8 cellular contexts compared by ENCODE assay signal in the genomic region with DNA sequence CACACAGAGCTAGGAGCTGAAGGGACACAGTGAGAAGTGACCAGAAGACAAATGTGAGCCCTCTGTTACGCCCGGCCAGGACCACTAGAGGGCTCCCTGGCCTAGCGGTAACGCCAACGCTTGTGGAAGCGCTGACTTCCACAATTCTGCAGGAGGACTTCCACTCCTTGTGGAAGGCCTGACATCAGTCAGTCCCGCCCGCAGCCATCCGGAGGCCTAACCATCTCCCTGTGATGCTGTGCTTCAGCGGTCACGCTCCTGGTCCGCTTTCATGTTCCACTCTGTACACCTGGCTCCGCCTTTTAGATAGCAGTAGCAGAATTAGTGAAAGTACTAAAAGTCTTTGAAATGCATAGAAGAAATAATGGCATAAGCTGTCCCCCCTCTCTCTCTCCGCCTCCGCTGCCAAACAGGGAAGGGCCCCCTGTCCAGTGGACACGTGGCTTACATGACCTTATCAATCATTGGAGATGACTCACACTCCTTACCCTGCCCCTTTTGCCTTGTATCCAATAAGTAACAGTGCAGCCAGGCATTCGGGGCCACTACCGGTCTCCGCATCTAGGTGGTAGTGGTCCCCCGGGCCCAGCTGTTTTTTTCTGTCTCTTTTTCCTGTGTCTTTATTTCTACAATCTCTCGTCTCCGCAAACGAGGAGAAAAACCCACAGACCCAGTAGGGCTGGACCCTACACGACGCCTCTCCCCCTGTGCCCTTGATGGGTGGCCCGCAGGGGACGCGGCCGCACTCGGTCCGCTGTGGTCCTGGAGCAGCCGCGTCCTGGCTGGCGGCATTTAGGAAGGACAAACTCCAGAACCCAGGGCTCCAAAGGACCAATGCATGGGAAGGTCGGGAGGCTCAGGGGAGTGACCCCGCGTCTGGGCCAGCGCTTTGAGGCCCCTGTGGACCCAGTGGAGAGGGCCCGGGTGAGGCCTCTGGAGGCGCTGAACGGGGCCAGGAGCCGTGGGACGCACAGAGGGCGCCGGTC. TPM values are rescaled to one million over a fixed set of nuclear protein-coding genes. Genes with fewer than 3 reads are reported as not detected.
DNase-seq lines count a peak whose midpoint lies in the region; ATAC-seq and TF ChIP-seq lines count a peak whose summit lies in the region.

No MANE protein-coding gene starts in this region.

- peak; percentile 60 for ATAC-seq in GM18867 (IDR thresholded peaks at IDR 0.05; ENCODE audit: unreplicated experiment)
- peak; percentile 54 for ATAC-seq in HG03175 (IDR thresholded peaks at IDR 0.05; ENCODE audit: unreplicated experiment)

- POLR2A ChIA-PET in AG04450 (lab: Yijun Ruan, JAX) = no interaction called here

- CTCF ChIA-PET in AG04450 (lab: Charles Lee) = interaction anchor here (0.6 to 2.8 kb wide), 12 partner anchors 9 to 127 kb away, joined by 3 to 24 read pairs (median 5); a partner anchor contains a TSS

- peaks cover 11% of the 10 kb centered on the region for H3K9me3 ChIP-seq in AG04450 (ENCODE audit: control insufficient read depth, insufficient read depth, low read length)

- TF ChIP-seq CTCF in AG04450 (IDR thresholded peaks at IDR 0.05; ENCODE audit: low read depth, low read length) = peak; percentile 95

- no peak overlapping the region for H3K27ac ChIP-seq in AG04450 (ENCODE audit: low read depth, low read length)

- H3K27me3 ChIP-seq in AG04450 (ENCODE audit: control insufficient read depth, insufficient read depth, low read length) = peaks cover 42% of the 10 kb centered on the region

- H3K4me3 ChIP-seq in AG04450 (ENCODE audit: low read depth, low read length) = 0 out of 2 replicates have a peak overlapping the region, but pooled peaks have one; percentile 13

- DNase-seq in AG04450 (ENCODE audit: low read depth, low spot score) (peak; percentile 61), NCI-H460 (ENCODE audit: extremely low read depth, low read depth) (peak; percentile 67), dedifferentiated amniotic fluid mesenchymal stem cell (ENCODE audit: extremely low spot score) (peak; percentile 88), left kidney (ENCODE audit: low read depth, low spot score) (peak; percentile 95)
- DNase-seq in activated CD4-positive, alpha-beta T cell treated with anti-CD3 and anti-CD28 coated beads for 24 hours (ENCODE audit: low read depth in 2 of 2) = peak; percentile 32 to 52
- peak; percentile 29 for DNase-seq in stimulated activated CD4-positive, alpha-beta T cell treated with anti-CD3 and anti-CD28 coated beads, Interleukin-2, amount 100 ng/mL, for 4 hours (ENCODE audit: low read depth)

RNA-seq across cellular contexts. Expression of a gene that starts 27.0 kb away (rescaled TPM):
- 3,211 and 3,269 TPM in 2 replicates for polyA plus RNA-seq in AG04450 (2011; rRNA removed)
- 911 and 957 TPM in 2 replicates for polyA minus RNA-seq in AG04450 (2011; rRNA and poly(A)+ RNA removed)
- total RNA-seq in NCI-H460 (2014; rRNA removed; shearing (Covaris generic)) = 3,004 and 3,553 TPM in 2 replicates
- 1,594 and 1,849 TPM in 2 replicates for polyA plus RNA-seq in NCI-H460 (2014; cell fraction: nucleus; rRNA removed)

Comparison
In these comparisons a context has a peak if more than half of its experiments do, and no peak if none do; other contexts are left out.
1. DNase-seq: peak in every context shown above with its lines; median percentile 95 in left kidney; 88 in dedifferentiated amniotic fluid mesenchymal stem cell; 67 in NCI-H460; 61 in AG04450; 42 in activated CD4-positive, alpha-beta T cell treated with anti-CD3 and anti-CD28 coated beads for 24 hours; 29 in stimulated activated CD4-positive, alpha-beta T cell treated with anti-CD3 and anti-CD28 coated beads, Interleukin-2, amount 100 ng/mL, for 4 hours.